ENCODE assay signal across 17 cellular contexts in the genomic region with DNA sequence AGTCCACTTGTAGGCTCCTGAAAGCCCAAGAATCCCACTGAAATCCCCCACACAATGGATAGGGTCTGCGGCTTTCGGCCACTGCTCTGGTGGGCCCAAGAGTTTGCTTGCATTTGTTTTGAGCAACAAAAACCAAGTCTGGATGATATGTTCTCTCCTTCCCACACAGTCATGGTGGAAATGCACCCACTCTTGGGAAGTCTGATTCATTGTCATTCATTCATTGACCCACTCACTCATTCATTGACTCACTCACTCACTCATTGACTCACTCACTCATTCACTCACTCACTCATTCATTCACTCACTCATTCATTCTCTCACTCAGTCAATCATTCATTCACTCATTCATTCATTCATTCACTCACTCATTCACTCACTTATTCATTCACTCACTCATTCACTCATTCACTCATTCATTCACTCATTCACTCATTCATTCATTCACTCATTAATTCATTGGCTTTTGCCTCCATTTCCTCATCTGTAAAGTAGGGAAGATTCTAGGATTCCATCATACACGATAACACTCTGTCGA. TPM values are rescaled to one million over a fixed set of nuclear protein-coding genes. Genes with fewer than 3 reads are reported as not detected.
DNase-seq lines count a peak whose midpoint lies in the region; ATAC-seq, FAIRE-seq and TF ChIP-seq lines count a peak whose summit lies in the region.
"Had no signal": no experiment of that assay in that cellular context is flagged by ENCODE, and none has a peak within 500 bp of the region (broad histone marks: within the 10 kb centered on the region; RNA-seq: fewer than 3 reads in every experiment).

No MANE protein-coding gene starts in this region.

- H3K4me3 ChIP-seq in GM12878, result no peak overlapping the region
- H3K4me3 ChIP-seq: BLaER1 treated with 17β-estradiol and CSF1 and Interleukin-3, amounts not matched to agents 10 nM and 100 nM; GM23248 had no signal

- no peak overlapping the region for H2AFZ ChIP-seq in GM12878 (ENCODE audit: control insufficient read depth, low read depth, low read length)
- H2AFZ ChIP-seq: GM23248 had no signal

- peaks cover 3% of the 10 kb centered on the region for H3K9me3 Mint-ChIP-seq in activated T-cell treated with anti-CD3 and anti-CD28 coated beads, Interleukin-2, amount 50 U/mL, for 24 hours
- peaks cover 4% of the 10 kb centered on the region for H3K9me3 Mint-ChIP-seq in stimulated activated naive CD8-positive, alpha-beta T cell treated with anti-CD3 and anti-CD28 coated beads, Interleukin-15, Interleukin-2, amounts not matched to agents 100 ng/mL and 50 ng/mL, for 24 hours

- H3K9ac ChIP-seq in GM12878 (ENCODE audit: control insufficient read depth, insufficient read depth, low read length), result no peak overlapping the region
- H3K9ac ChIP-seq: BLaER1 treated with 17β-estradiol and CSF1 and Interleukin-3, amounts not matched to agents 10 nM and 100 nM; GM23248 had no signal

- H4K20me1 ChIP-seq in GM12878 (ENCODE audit: control insufficient read depth, insufficient read depth), result no peaks in the 10 kb centered on the region
- H4K20me1 ChIP-seq: BLaER1 treated with 17β-estradiol and CSF1 and Interleukin-3, amounts not matched to agents 10 nM and 100 nM had no signal

- no TSS peak for BruUV-seq in GM12878 (replicated peaks; lab: Mats Ljungman, UMichigan)

- TF ChIP-seq RAD21 in GM12878 (IDR thresholded peaks at IDR 0.05; ENCODE audit: insufficient read depth, low read depth, low read length), result no peak

- H3K36me3 Mint-ChIP-seq in activated T-cell treated with anti-CD3 and anti-CD28 coated beads, Interleukin-2, amount 50 U/mL, for 24 hours (ENCODE audit: low read depth), result no peaks in the 10 kb centered on the region
- H3K36me3 Mint-ChIP-seq in stimulated activated naive CD8-positive, alpha-beta T cell treated with anti-CD3 and anti-CD28 coated beads, Interleukin-15, Interleukin-2, amounts not matched to agents 100 ng/mL and 50 ng/mL, for 24 hours (ENCODE audit: low read depth), result no peaks in the 10 kb centered on the region
- H3K36me3 Mint-ChIP-seq: CD4-positive, CD25-positive, alpha-beta regulatory T cell had no signal

- TF ChIP-seq POLR2A in GM12878 (IDR thresholded peaks at IDR 0.05; ENCODE audit: low read depth, low read length), result no peak

- RAD21 ChIA-PET in GM12878 (lab: Charles Lee; ENCODE audit: unreplicated experiment), result no interaction called here

- CTCF ChIA-PET in GM12878 (lab: Yijun Ruan, JAX), result no interaction called here

- no peak for ATAC-seq in stimulated activated naive CD8-positive, alpha-beta T cell treated with anti-CD3 and anti-CD28 coated beads, Interleukin-15, Interleukin-2, amounts not matched to agents 100 U/mL and 50 U/mL, for 24 hours
- no peak for ATAC-seq in GM12878
- no peak for ATAC-seq in HG03196 (IDR thresholded peaks at IDR 0.05; ENCODE audit: unreplicated experiment)

- no peaks in the 10 kb centered on the region for H3K36me3 ChIP-seq in GM12878 (ENCODE audit: control insufficient read depth in 2 of 2, insufficient read depth in 2 of 2, low read length in 1 of 2)
- H3K36me3 ChIP-seq: BLaER1 treated with 17β-estradiol and CSF1 and Interleukin-3, amounts not matched to agents 10 nM and 100 nM had no signal

- in situ Hi-C loops in GM12878 (cut with MboI), result no loop called here

- H3K27me3 Mint-ChIP-seq in activated T-cell treated with anti-CD3 and anti-CD28 coated beads, Interleukin-2, amount 50 U/mL, for 24 hours, result no peaks in the 10 kb centered on the region
- H3K27me3 Mint-ChIP-seq in stimulated activated naive CD8-positive, alpha-beta T cell treated with anti-CD3 and anti-CD28 coated beads, Interleukin-15, Interleukin-2, amounts not matched to agents 100 ng/mL and 50 ng/mL, for 24 hours, result no peaks in the 10 kb centered on the region
- H3K27me3 Mint-ChIP-seq: CD4-positive, CD25-positive, alpha-beta regulatory T cell had no signal

- no peak for FAIRE-seq in GM12878 (lab: Jason Lieb, UNC)
- FAIRE-seq: GM12891, H54 had no signal

- POLR2A ChIA-PET in GM12878 (lab: Charles Lee), result no interaction called here

- intact Hi-C loops in GM12878 (cut with micrococcal nuclease; ENCODE audit: unreplicated experiment), result no loop called here

- H3K4me1 ChIP-seq in GM12878 (ENCODE audit: control insufficient read depth, insufficient read depth, low read length), result no peaks in the 10 kb centered on the region

- no peak overlapping the region for H3K27ac ChIP-seq in GM12878 (ENCODE audit: control insufficient read depth, insufficient read depth)
- H3K27ac ChIP-seq: BLaER1 treated with 17β-estradiol and CSF1 and Interleukin-3, amounts not matched to agents 10 nM and 100 nM; GM23248 had no signal

- no peak overlapping the region for H3K4me3 Mint-ChIP-seq in activated T-cell treated with anti-CD3 and anti-CD28 coated beads, Interleukin-2, amount 50 U/mL, for 24 hours
- H3K4me3 Mint-ChIP-seq in stimulated activated naive CD8-positive, alpha-beta T cell treated with anti-CD3 and anti-CD28 coated beads, Interleukin-15, Interleukin-2, amounts not matched to agents 100 ng/mL and 50 ng/mL, for 24 hours, result no peak overlapping the region
- H3K4me3 Mint-ChIP-seq: CD4-positive, CD25-positive, alpha-beta regulatory T cell had no signal

- SMC1A ChIA-PET in GM12878 (lab: Charles Lee; ENCODE audit: uncharacterized antibody, unreplicated experiment), result no interaction called here

- no peak overlapping the region for H3K4me2 ChIP-seq in GM12878 (ENCODE audit: control insufficient read depth, insufficient read depth)
- H3K4me2 ChIP-seq: BLaER1 treated with 17β-estradiol and CSF1 and Interleukin-3, amounts not matched to agents 10 nM and 100 nM had no signal

- H3K27ac Mint-ChIP-seq in activated T-cell treated with anti-CD3 and anti-CD28 coated beads, Interleukin-2, amount 50 U/mL, for 24 hours, result peak overlapping the region; percentile 8
- H3K27ac Mint-ChIP-seq in stimulated activated naive CD8-positive, alpha-beta T cell treated with anti-CD3 and anti-CD28 coated beads, Interleukin-15, Interleukin-2, amounts not matched to agents 100 ng/mL and 50 ng/mL, for 24 hours, result peak overlapping the region; percentile 2

- no peak for TF ChIP-seq CTCF in GM12878 (IDR thresholded peaks at IDR 0.05 in 2 of 3, conservative IDR thresholded peaks at IDR 0.05 in 1 of 3; ENCODE audit: control insufficient read depth in 2 of 3, extremely low read depth in 1 of 3, insufficient read depth in 1 of 3, low read depth in 3 of 3, low read length in 3 of 3)

- no peak for DNase-seq in activated T-cell treated with anti-CD3 and anti-CD28 coated beads, Interleukin-2, amount 50 U/mL, for 24 hours
- DNase-seq in activated T-cell treated with anti-CD3 and anti-CD28 coated beads for 4 hours (no peak), GM12878 (ENCODE audit: low read depth, low spot score) (no peak), NCI-H2029 (lab: John Stamatoyannopoulos, UW) (no peak)
- no peak for DNase-seq in stimulated activated naive CD8-positive, alpha-beta T cell treated with anti-CD3 and anti-CD28 coated beads, Interleukin-15, Interleukin-2, amounts not matched to agents 100 U/mL and 50 U/mL, for 24 hours
- DNase-seq: ACHN; CD4-positive, CD25-positive, alpha-beta regulatory T cell; DMS79; GM23248 had no signal

- no peaks in the 10 kb centered on the region for H3K27me3 ChIP-seq in GM12878 (replicated peaks in 1 of 2; ENCODE audit: control insufficient read depth in 2 of 2, insufficient read depth in 2 of 2, low read length in 1 of 2)
- H3K27me3 ChIP-seq: BLaER1 treated with 17β-estradiol and CSF1 and Interleukin-3, amounts not matched to agents 10 nM and 100 nM had no signal

- no peaks in the 10 kb centered on the region for H3K79me2 ChIP-seq in GM12878 (ENCODE audit: control insufficient read depth, insufficient read depth, low read length)

- peaks cover 7% of the 10 kb centered on the region for H3K4me1 Mint-ChIP-seq in activated T-cell treated with anti-CD3 and anti-CD28 coated beads, Interleukin-2, amount 50 U/mL, for 24 hours (ENCODE audit: low read depth)
- H3K4me1 Mint-ChIP-seq in stimulated activated naive CD8-positive, alpha-beta T cell treated with anti-CD3 and anti-CD28 coated beads, Interleukin-15, Interleukin-2, amounts not matched to agents 100 ng/mL and 50 ng/mL, for 24 hours (ENCODE audit: low read depth), result peaks cover 5% of the 10 kb centered on the region

- H3K9me3 ChIP-seq in GM12878 (replicated peaks; ENCODE audit: control insufficient read depth, insufficient read depth, low read length), result no peaks in the 10 kb centered on the region
- H3K9me3 ChIP-seq: BLaER1 treated with 17β-estradiol and CSF1 and Interleukin-3, amounts not matched to agents 10 nM and 100 nM had no signal

- TF ChIP-seq EP300 in GM12878 (IDR thresholded peaks at IDR 0.05; ENCODE audit: borderline replicate concordance in 1 of 2, control insufficient read depth in 1 of 2, low read depth in 2 of 2, low read length in 2 of 2), result no peak

- 82% methylated on average over 4 of the region's 4 CpGs for WGBS in GM12878 (ENCODE audit: insufficient coverage, insufficient replicate concordance, low lambda C conversion rate, missing lambda C conversion rate)

RNA-seq across cellular contexts. Expression of gene CA5A, which starts 2.2 kb away (rescaled TPM):
- not detected in 2 replicates for total RNA-seq in GM12878 (2013; cell fraction: nucleolus; rRNA removed)
- total RNA-seq in GM12878 (2014; rRNA removed), result not detected in 2 replicates
- total RNA-seq in GM12878 (2014; rRNA removed; fragmentation: Illumina TruSeq; extraction: Trizol), result not detected in 2 replicates
- not detected in 2 replicates for total RNA-seq in GM12878 (2021)
- polyA plus RNA-seq in GM12878 (2011; ENCODE audit: low read depth), result not detected
- not detected in 2 replicates for polyA plus RNA-seq in GM12878 (2011; rRNA removed)
- not detected in 2 replicates for polyA plus RNA-seq in GM12878 (2011; cell fraction: cytosol; rRNA removed)
- polyA plus RNA-seq in GM12878 (2011; cell fraction: nucleus; rRNA removed), result not detected in 2 replicates
- polyA plus RNA-seq in GM12878 (2012), result 0.11 TPM in 1 of 2 replicates, not detected in the other
- not detected in 2 replicates for polyA plus RNA-seq in GM12878 (2014; fragmentation: Illumina TruSeq; extraction: Trizol)
- polyA plus RNA-seq in GM12878 (2014; fragmentation: Nextera tagmentation; extraction: Ambion mirVana), result not detected
- not detected in 2 replicates for polyA plus RNA-seq in GM12878 (2014; rRNA removed)
- polyA plus RNA-seq in GM12878 (2016; fragmentation: Nextera tagmentation; extraction: Ambion mirVana), result not detected
- not detected in 2 replicates for polyA minus RNA-seq in GM12878 (2011; rRNA and poly(A)+ RNA removed)
- not detected in 2 replicates for polyA minus RNA-seq in GM12878 (2011; cell fraction: cytosol; rRNA and poly(A)+ RNA removed)
- polyA minus RNA-seq in GM12878 (2011; cell fraction: nucleus; rRNA and poly(A)+ RNA removed), result not detected in 2 replicates
- total RNA-seq: A172; CD4-positive, CD25-positive, alpha-beta regulatory T cell; G401; GM23248; HT1080 had no signal
- polyA plus RNA-seq: CD4-positive, CD25-positive, alpha-beta regulatory T cell; GM23248 had no signal

RNA-seq across cellular contexts. Expression of gene BANP, which starts 12.8 kb away (rescaled TPM):
- 87.2 and 92.3 TPM in 2 replicates for total RNA-seq in GM12878 (2013; cell fraction: nucleolus; rRNA removed)
- total RNA-seq in GM12878 (2014; rRNA removed) (9.6 and 13.4 TPM in 2 replicates), GM12878 (2014; rRNA removed; fragmentation: Illumina TruSeq; extraction: Trizol) (10.8 and 11.7 TPM in 2 replicates), GM12878 (2021) (17.8 and 21.9 TPM in 2 replicates)
- polyA plus RNA-seq in GM12878 (2011; ENCODE audit: low read depth), result 7.6 TPM
- polyA plus RNA-seq in GM12878 (2011; rRNA removed) (10.9 and 12.7 TPM in 2 replicates), GM12878 (2014; fragmentation: Illumina TruSeq; extraction: Trizol) (11.5 and 12.0 TPM in 2 replicates), GM12878 (2014; fragmentation: Nextera tagmentation; extraction: Ambion mirVana) (1 to 10 TPM; 3.9 to 7.3 TPM), GM12878 (2014; rRNA removed) (12.9 and 14.4 TPM in 2 replicates), GM12878 (2016; fragmentation: Nextera tagmentation; extraction: Ambion mirVana) (10 to 100 TPM; 13.3 to 16.8 TPM)
- polyA plus RNA-seq in GM12878 (2011; cell fraction: cytosol; rRNA removed), result 15.5 and 19.9 TPM in 2 replicates
- 50.3 and 65.1 TPM in 2 replicates for polyA plus RNA-seq in GM12878 (2011; cell fraction: nucleus; rRNA removed)
- 13.0 and 16.7 TPM in 2 replicates for polyA plus RNA-seq in GM12878 (2012)
- 38.3 and 45.5 TPM in 2 replicates for polyA minus RNA-seq in GM12878 (2011; rRNA and poly(A)+ RNA removed)
- polyA minus RNA-seq in GM12878 (2011; cell fraction: cytosol; rRNA and poly(A)+ RNA removed), result 12.9 and 14.6 TPM in 2 replicates
- polyA minus RNA-seq in GM12878 (2011; cell fraction: nucleus; rRNA and poly(A)+ RNA removed), result 43.9 and 65.4 TPM in 2 replicates
